In genomic region chr15:22405765-22406164, GRCh38 we compare ENCODE assay signal across 14 cellular contexts. TPM values are rescaled to one million over a fixed set of nuclear protein-coding genes. Genes with fewer than 3 reads are reported as not detected.
"Had no signal": no experiment of that assay in that cellular context is flagged by ENCODE, and none has a peak within 500 bp of the region (broad histone marks: within the 10 kb centered on the region; RNA-seq: fewer than 3 reads in every experiment).

No MANE protein-coding gene starts in this region.

RNA-seq across cellular contexts. Expression of gene GOLGA6L22, which starts 52.9 kb away (rescaled TPM):
- total RNA-seq: activated B cell treated with CpG ODN at 0.5 μM for 24 hours; activated CD4-positive, alpha-beta memory T cell treated with anti-CD3 and anti-CD28 coated beads for 36 hours; activated CD4-positive, alpha-beta memory T cell treated with anti-CD3 and anti-CD28 coated beads, Interleukin-2, amount 10 ng/mL, durations not matched to agents 7 days and 5 days; activated CD4-positive, alpha-beta T cell treated with anti-CD3 and anti-CD28 coated beads for 36 hours; activated CD4-positive, alpha-beta T cell treated with anti-CD3 and anti-CD28 coated beads, Interleukin-2, amount 10 ng/mL, durations not matched to agents 24 days and 14 days; activated CD4-positive, alpha-beta T cell treated with anti-CD3 and anti-CD28 coated beads, Interleukin-2, amount 10 ng/mL, durations not matched to agents 7 days and 5 days; activated CD8-positive, alpha-beta memory T cell treated with anti-CD3 and anti-CD28 coated beads for 36 hours; activated CD8-positive, alpha-beta memory T cell treated with anti-CD3 and anti-CD28 coated beads, Interleukin-2, amount 10 ng/mL, durations not matched to agents 7 days and 5 days; activated CD8-positive, alpha-beta T cell treated with anti-CD3 and anti-CD28 coated beads for 36 hours; activated CD8-positive, alpha-beta T cell treated with anti-CD3 and anti-CD28 coated beads, Interleukin-2, amount 10 ng/mL, durations not matched to agents 7 days and 5 days; T-helper 1 cell treated with Interleukin-12 subunit alpha and Interleukin-12 subunit beta and Interleukin-4 antibody, amounts not matched to agents 30 ng/mL and 1 ng/mL, for 36 hours; T-helper 17 cell; T-helper 2 cell treated with Interferon-gamma antibody and Interleukin-4, amounts not matched to agents 100 ng/mL and 5 ng/mL, for 36 hours; WTC11 had no signal
